18 cellular contexts compared by ENCODE assay signal in the genomic region with DNA sequence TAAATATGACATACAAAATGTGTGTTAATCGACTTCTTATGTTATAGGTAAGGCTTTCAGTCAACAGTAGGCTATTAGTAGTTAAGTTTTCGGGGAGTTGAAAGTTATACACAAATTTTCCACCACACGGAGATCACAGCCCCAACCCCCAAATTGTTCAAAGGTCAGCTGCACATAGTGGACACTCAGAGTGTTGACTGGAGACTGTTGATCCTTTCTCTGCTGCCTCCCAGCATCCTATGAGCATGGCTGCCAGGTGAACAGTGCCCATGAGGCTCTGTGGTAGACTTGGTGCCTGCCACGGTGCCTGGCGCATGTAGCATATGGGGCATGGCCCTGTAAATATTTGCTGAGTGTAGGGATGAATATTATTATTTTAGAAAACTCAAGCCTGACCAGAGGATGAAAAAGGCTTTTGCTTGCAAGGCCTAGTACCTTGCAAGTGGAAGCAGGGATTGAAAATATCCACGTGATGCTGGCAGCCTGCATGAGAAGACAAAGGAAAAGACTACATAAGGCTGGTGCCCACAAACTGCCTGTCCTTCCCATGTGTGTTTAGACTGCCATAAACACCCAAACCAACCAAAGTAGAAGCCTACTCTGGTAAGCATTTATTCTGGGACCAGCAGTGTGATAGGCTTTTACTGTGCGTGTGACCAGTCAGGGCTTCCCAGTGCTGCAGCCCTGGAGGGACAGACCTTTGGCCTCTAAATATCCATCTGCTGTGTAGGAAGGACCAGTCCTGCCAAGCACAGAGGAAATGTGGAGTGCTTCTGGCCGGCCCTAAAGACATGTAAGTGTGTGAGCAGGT.
"Had no signal": no experiment of that assay in that cellular context is flagged by ENCODE, and none has a peak within 500 bp of the region (broad histone marks: within the 10 kb centered on the region; RNA-seq: fewer than 3 reads in every experiment).

No MANE protein-coding gene starts in this region.

- H3K27ac Mint-ChIP-seq: activated CD4-positive, alpha-beta T cell treated with anti-CD3 and anti-CD28 coated beads, Interleukin-2, amount 10 ng/mL, durations not matched to agents 7 days and 5 days; activated T-helper 17 cell treated with anti-CD3 and anti-CD28 coated beads, Interleukin-2, amount 50 U/mL, for 72 hours; nephron progenitor cell; T-helper 1 cell treated with Interleukin-12 subunit alpha and Interleukin-12 subunit beta and Interleukin-4 antibody, amounts not matched to agents 30 μg/mL and 1 μg/mL, for 36 hours had no signal

- H3K27ac ChIP-seq: body of pancreas, dorsolateral prefrontal cortex, epithelial cell of prostate, tibial nerve had no signal

- H3K27me3 ChIP-seq: body of pancreas, dorsolateral prefrontal cortex had no signal

- DNase-seq: activated CD4-positive, alpha-beta T cell treated with anti-CD3 and anti-CD28 coated beads, Interleukin-2, amount 10 ng/mL, durations not matched to agents 7 days and 5 days; activated naive CD4-positive, alpha-beta T cell; body of pancreas; dorsolateral prefrontal cortex; foreskin fibroblast; glutamatergic neuron; hippocampal formation; midbrain; nephron progenitor cell; occipital lobe; posterior cingulate gyrus; stimulated activated CD4-positive, alpha-beta T cell treated with anti-CD3 and anti-CD28 coated beads, Interleukin-2, amount 100 ng/mL, for 24 hours; stimulated activated naive CD8-positive, alpha-beta T cell treated with anti-CD3 and anti-CD28 coated beads, Interleukin-15, Interleukin-2, amounts not matched to agents 100 U/mL and 50 U/mL, for 24 hours; substantia nigra had no signal

- H3K4me3 ChIP-seq: body of pancreas, dorsolateral prefrontal cortex, tibial nerve had no signal

- ATAC-seq: activated T-helper 17 cell treated with anti-CD3 and anti-CD28 coated beads, Interleukin-2, amount 50 U/mL, for 72 hours; body of pancreas; stimulated activated naive CD8-positive, alpha-beta T cell treated with anti-CD3 and anti-CD28 coated beads, Interleukin-15, Interleukin-2, amounts not matched to agents 100 U/mL and 50 U/mL, for 24 hours had no signal

- H3K36me3 ChIP-seq: tibial nerve had no signal

- H3K9me3 ChIP-seq: body of pancreas, tibial nerve had no signal

- H3K27me3 Mint-ChIP-seq: activated CD4-positive, alpha-beta T cell treated with anti-CD3 and anti-CD28 coated beads, Interleukin-2, amount 10 ng/mL, durations not matched to agents 7 days and 5 days; activated T-helper 17 cell treated with anti-CD3 and anti-CD28 coated beads, Interleukin-2, amount 50 U/mL, for 72 hours had no signal

- H3K4me3 Mint-ChIP-seq: activated CD4-positive, alpha-beta T cell treated with anti-CD3 and anti-CD28 coated beads, Interleukin-2, amount 10 ng/mL, durations not matched to agents 7 days and 5 days; activated T-helper 17 cell treated with anti-CD3 and anti-CD28 coated beads, Interleukin-2, amount 50 U/mL, for 72 hours; nephron progenitor cell; T-helper 1 cell treated with Interleukin-12 subunit alpha and Interleukin-12 subunit beta and Interleukin-4 antibody, amounts not matched to agents 30 μg/mL and 1 μg/mL, for 36 hours had no signal

- H3K9me3 Mint-ChIP-seq: activated CD4-positive, alpha-beta T cell treated with anti-CD3 and anti-CD28 coated beads, Interleukin-2, amount 10 ng/mL, durations not matched to agents 7 days and 5 days; activated T-helper 17 cell treated with anti-CD3 and anti-CD28 coated beads, Interleukin-2, amount 50 U/mL, for 72 hours; nephron progenitor cell; T-helper 1 cell treated with Interleukin-12 subunit alpha and Interleukin-12 subunit beta and Interleukin-4 antibody, amounts not matched to agents 30 μg/mL and 1 μg/mL, for 36 hours had no signal
